In genomic region chr2:205977699-205978098, GRCh38 we compare ENCODE assay signal across 8 cellular contexts.
DNase-seq lines count a peak whose midpoint lies in the region; ATAC-seq, FAIRE-seq and TF ChIP-seq lines count a peak whose summit lies in the region.
"Not testable (repeated sequence)": the region's sequence is repeated elsewhere in the genome, so short reads cannot be mapped to it uniquely, and the experiment has no call there.

No MANE protein-coding gene starts in this region.

- not testable (repeated sequence) for H4K20me1 ChIP-seq in K562 (replicated peaks; ENCODE audit: control insufficient read depth, insufficient read depth, low read length); H1 (replicated peaks in 1 of 2; ENCODE audit: control insufficient read depth in 1 of 2, insufficient read depth in 2 of 2, low read length in 2 of 2); HepG2 (ENCODE audit: insufficient read depth, low read length)

- POLR2A ChIA-PET in Caco-2 (lab: Charles Lee); WTC11 (lab: Charles Lee); K562 (lab: Yijun Ruan, JAX); HepG2 (lab: Yijun Ruan, JAX): not testable (repeated sequence)
- POLR2A ChIA-PET in H1 (lab: Charles Lee; ENCODE audit: partially characterized antibody): interaction anchor here (0.6 to 0.7 kb wide), 2 partner anchors 8 to 36 kb away, joined by 3 read pairs; no protein-coding TSS in a partner anchor

- H3K18ac ChIP-seq in H1 (ENCODE audit: extremely low read depth, low read length): not testable (repeated sequence)

- H3K4me2 ChIP-seq in K562 (ENCODE audit: insufficient read depth, low read length); H1 (ENCODE audit: insufficient read depth in 1 of 2, low read depth in 2 of 2, low read length in 2 of 2); HepG2 (ENCODE audit: low read depth, low read length): not testable (repeated sequence)

- not testable (repeated sequence) for H3K79me1 ChIP-seq in H1 (ENCODE audit: low read depth, low read length)

- not testable (repeated sequence) for H3K56ac ChIP-seq in H1 (replicated peaks; ENCODE audit: insufficient read length, low read depth, low read length)

- H3K27ac Mint-ChIP-seq in Caco-2 (ENCODE audit: unreplicated experiment): peak overlapping the region; percentile 20
- H3K27ac Mint-ChIP-seq in WTC11; activated CD8-positive, alpha-beta memory T cell treated with anti-CD3 and anti-CD28 coated beads, Interleukin-2, amount 10 ng/mL, durations not matched to agents 7 days and 5 days: not testable (repeated sequence)

- not testable (repeated sequence) for H3K9ac ChIP-seq in K562 (ENCODE audit: insufficient read depth in 1 of 2, low read depth in 2 of 2, low read length in 2 of 2); H1 (replicated peaks in 1 of 4; ENCODE audit: extremely low read depth in 1 of 4, low read depth in 3 of 4, low read length in 3 of 4); HepG2 (ENCODE audit: insufficient read depth, low read depth, low read length)

- not testable (repeated sequence) for H2BK120ac ChIP-seq in H1 (replicated peaks; ENCODE audit: low read depth, low read length)

- not testable (repeated sequence) for H3K79me2 ChIP-seq in K562 (ENCODE audit: control insufficient read depth, insufficient read depth, low read length); H1 (ENCODE audit: control insufficient read depth in 1 of 2, insufficient read depth in 2 of 2, low read length in 2 of 2); HepG2 (ENCODE audit: insufficient read depth, low read length)

- H2BK5ac ChIP-seq in H1 (ENCODE audit: low read depth, low read length): not testable (repeated sequence)

- H3K27me3 Mint-ChIP-seq in Caco-2 (ENCODE audit: insufficient read depth, unreplicated experiment); WTC11 (ENCODE audit: low read depth); activated CD8-positive, alpha-beta memory T cell treated with anti-CD3 and anti-CD28 coated beads, Interleukin-2, amount 10 ng/mL, durations not matched to agents 7 days and 5 days: not testable (repeated sequence)

- peaks cover 13% of the 10 kb centered on the region for H3K4me1 Mint-ChIP-seq in Caco-2 (ENCODE audit: low read depth, unreplicated experiment)
- not testable (repeated sequence) for H3K4me1 Mint-ChIP-seq in WTC11; activated CD8-positive, alpha-beta memory T cell treated with anti-CD3 and anti-CD28 coated beads, Interleukin-2, amount 10 ng/mL, durations not matched to agents 7 days and 5 days

- not testable (repeated sequence) for H4K5ac ChIP-seq in H1 (ENCODE audit: insufficient read length, low read depth, low read length)

- H3K4me3 ChIP-seq in Caco-2 (ENCODE audit: low read depth, low read length); K562; H1 (ENCODE audit: extremely low read depth in 1 of 4, insufficient read depth in 2 of 4, low read depth in 3 of 4, low read length in 4 of 4); esophagus muscularis mucosa; HepG2 (replicated peaks in 1 of 3; ENCODE audit: insufficient read depth in 1 of 3, low read depth in 2 of 3, low read length in 3 of 3): not testable (repeated sequence)
- H3K4me3 ChIP-seq in testis: peak overlapping the region; percentile 29 to 31

- H2BK12ac ChIP-seq in H1 (ENCODE audit: low read depth, low read length): not testable (repeated sequence)

- H3K9me3 ChIP-seq in Caco-2: peaks cover 14% of the 10 kb centered on the region; the same call in 1 of the 2 replicates
- not testable (repeated sequence) for H3K9me3 ChIP-seq in K562 (replicated peaks; ENCODE audit: control insufficient read depth, insufficient read depth, low read depth, low read length); H1 (ENCODE audit: insufficient read depth in 2 of 2, low read depth in 1 of 2, low read length in 1 of 2); esophagus muscularis mucosa; HepG2 (ENCODE audit: low read length); testis

- not testable (repeated sequence) for TF ChIP-seq RAD21 in K562 (CRISPR knock-in tag; conservative IDR thresholded peaks at IDR 0.05 in 1 of 2, IDR thresholded peaks at IDR 0.05 in 1 of 2); H1 (IDR thresholded peaks at IDR 0.05 in 1 of 2, conservative IDR thresholded peaks at IDR 0.05 in 1 of 2; ENCODE audit: low read depth in 2 of 2, low read length in 2 of 2); HepG2 (CRISPR knock-in tag; IDR thresholded peaks at IDR 0.05)

- ATAC-seq in WTC11; activated CD8-positive, alpha-beta memory T cell treated with anti-CD3 and anti-CD28 coated beads, Interleukin-2, amount 10 ng/mL, durations not matched to agents 7 days and 5 days; K562; HepG2: not testable (repeated sequence)

- H3K4me1 ChIP-seq in Caco-2 (peaks cover 39% of the 10 kb centered on the region), HepG2 (ENCODE audit: insufficient read depth, low read length) (peaks cover 73% of the 10 kb centered on the region)
- not testable (repeated sequence) for H3K4me1 ChIP-seq in K562 (replicated peaks in 1 of 2; ENCODE audit: control insufficient read depth in 2 of 2, insufficient read depth in 2 of 2, low read length in 2 of 2); H1 (replicated peaks in 1 of 4; ENCODE audit: control insufficient read depth in 3 of 4, insufficient read depth in 4 of 4, low read length in 3 of 4); esophagus muscularis mucosa; testis

- not testable (repeated sequence) for BruUV-seq in Caco-2 (replicated peaks; lab: Mats Ljungman, UMichigan); K562 (replicated peaks; lab: Mats Ljungman, UMichigan); HepG2 (replicated peaks; lab: Mats Ljungman, UMichigan)

- H3K27ac ChIP-seq in K562 (ENCODE audit: extremely low read depth, low read depth, low read length); H1 (ENCODE audit: low read depth, low read length); esophagus muscularis mucosa (replicated peaks in 1 of 4); HepG2 (ENCODE audit: extremely low read length, insufficient read depth, low read length); testis: not testable (repeated sequence)

- not testable (repeated sequence) for TF ChIP-seq CTCF in Caco-2 (IDR thresholded peaks at IDR 0.05; ENCODE audit: insufficient read depth in 1 of 2, low read depth in 1 of 2, low read length in 1 of 2, severe bottlenecking in 1 of 2, unreplicated experiment in 1 of 2); WTC11 (IDR thresholded peaks at IDR 0.05); K562 (IDR thresholded peaks at IDR 0.05 in 2 of 3, conservative IDR thresholded peaks at IDR 0.05 in 1 of 3; ENCODE audit: insufficient read depth in 2 of 3, low read depth in 1 of 3, low read length in 3 of 3); H1 (IDR thresholded peaks at IDR 0.05; ENCODE audit: control extremely low read depth in 1 of 3, insufficient read depth in 1 of 3, low read depth in 1 of 3, low read length in 3 of 3); esophagus muscularis mucosa (IDR thresholded peaks at IDR 0.05); HepG2 (CRISPR knock-in tag; IDR thresholded peaks at IDR 0.05); testis (IDR thresholded peaks at IDR 0.05)

- H4K8ac ChIP-seq in H1 (ENCODE audit: extremely low read depth, insufficient read depth, low read length): not testable (repeated sequence)

- CTCF ChIA-PET in Caco-2 (lab: Charles Lee); WTC11 (lab: Charles Lee); activated CD8-positive, alpha-beta memory T cell treated with anti-CD3 and anti-CD28 coated beads, Interleukin-2, amount 10 ng/mL, durations not matched to agents 7 days and 5 days (lab: Charles Lee); K562 (lab: Yijun Ruan, JAX; ENCODE audit: low intra/inter-chr PET ratio); HepG2 (lab: Yijun Ruan, JAX; ENCODE audit: low intra/inter-chr PET ratio, low total read pairs): not testable (repeated sequence)
- CTCF ChIA-PET in H1 (lab: Charles Lee; ENCODE audit: partially characterized antibody): interaction anchor here (0.6 to 1.2 kb wide), 3 partner anchors 27 to 1276 kb away, joined by 3 to 4 read pairs (median 3); no protein-coding TSS in a partner anchor

- H3K23ac ChIP-seq in H1 (ENCODE audit: insufficient read length): not testable (repeated sequence)

- not testable (repeated sequence) for H3K23me2 ChIP-seq in H1 (ENCODE audit: low read depth, low read length)

- H2BK20ac ChIP-seq in H1 (ENCODE audit: low read length): not testable (repeated sequence)

- H4K91ac ChIP-seq in H1 (replicated peaks; ENCODE audit: insufficient read length, low read length): not testable (repeated sequence)

- intact Hi-C loops in Caco-2 (cut with micrococcal nuclease; ENCODE audit: unreplicated experiment): loop anchor here (5.0 kb wide), 1 partner anchor 105 kb away; no protein-coding TSS in a partner anchor
- intact Hi-C loops in K562 (cut with micrococcal nuclease); esophagus muscularis mucosa (cut with DNase I); HepG2 (cut with micrococcal nuclease; ENCODE audit: unreplicated experiment); testis (cut with DNase I; ENCODE audit: low total_unique reads): not testable (repeated sequence)

- not testable (repeated sequence) for H3K4ac ChIP-seq in H1 (replicated peaks; ENCODE audit: insufficient read length, low read depth, low read length)

- DNase-seq in Caco-2; WTC11 (ENCODE audit: low spot score); K562 (ENCODE audit: extremely low read depth in 1 of 4, low spot score in 3 of 4); H1 (ENCODE audit: low read depth in 1 of 2, low spot score in 2 of 2); HepG2 (ENCODE audit: low spot score): not testable (repeated sequence)
- DNase-seq in activated CD8-positive, alpha-beta memory T cell treated with anti-CD3 and anti-CD28 coated beads, Interleukin-2, amount 10 ng/mL, durations not matched to agents 7 days and 5 days: peak; percentile 12
- DNase-seq in esophagus muscularis mucosa (ENCODE audit: extremely low spot score) (peak; percentile 53), testis (peak; percentile 31)

- not testable (repeated sequence) for H3K9me1 ChIP-seq in K562 (ENCODE audit: control insufficient read depth, insufficient read depth, low read length)

- not testable (repeated sequence) for H2AFZ ChIP-seq in K562 (ENCODE audit: low read depth, low read length); H1 (ENCODE audit: low read length); HepG2 (ENCODE audit: low read length)

- not testable (repeated sequence) for H2BK15ac ChIP-seq in H1 (ENCODE audit: low read length)

- not testable (repeated sequence) for H3K36me3 ChIP-seq in Caco-2 (ENCODE audit: control insufficient read depth, insufficient read depth, low read length); K562 (ENCODE audit: control insufficient read depth, insufficient read depth, low read length); H1 (ENCODE audit: control insufficient read depth in 2 of 4, insufficient read depth in 4 of 4, low read length in 3 of 4); esophagus muscularis mucosa; HepG2 (replicated peaks in 1 of 2; ENCODE audit: control insufficient read depth in 1 of 2, insufficient read depth in 2 of 2, low read length in 2 of 2); testis (ENCODE audit: low read depth, missing control alignments)

- not testable (repeated sequence) for H3K36me3 Mint-ChIP-seq in Caco-2 (ENCODE audit: insufficient read depth, unreplicated experiment); WTC11; activated CD8-positive, alpha-beta memory T cell treated with anti-CD3 and anti-CD28 coated beads, Interleukin-2, amount 10 ng/mL, durations not matched to agents 7 days and 5 days

- H3K9me3 Mint-ChIP-seq in Caco-2 (ENCODE audit: unreplicated experiment) (peaks cover 25% of the 10 kb centered on the region), WTC11 (peaks cover 18% of the 10 kb centered on the region)
- not testable (repeated sequence) for H3K9me3 Mint-ChIP-seq in activated CD8-positive, alpha-beta memory T cell treated with anti-CD3 and anti-CD28 coated beads, Interleukin-2, amount 10 ng/mL, durations not matched to agents 7 days and 5 days (ENCODE audit: low read depth)

- TF ChIP-seq EP300 in K562 (IDR thresholded peaks at IDR 0.05; ENCODE audit: low read length); H1 (IDR thresholded peaks at IDR 0.05; ENCODE audit: borderline replicate concordance in 1 of 2, low read depth in 2 of 2, low read length in 2 of 2); esophagus muscularis mucosa (IDR thresholded peaks at IDR 0.05); HepG2 (IDR thresholded peaks at IDR 0.05; ENCODE audit: low read depth in 2 of 2, low read length in 2 of 2); HepG2 (CRISPR knock-in tag; IDR thresholded peaks at IDR 0.05; ENCODE audit: borderline replicate concordance): not testable (repeated sequence)

- H2AK5ac ChIP-seq in H1 (ENCODE audit: low read depth, low read length): not testable (repeated sequence)

- FAIRE-seq in K562 (lab: Jason Lieb, UNC); H1 (lab: Jason Lieb, UNC); HepG2 (lab: Jason Lieb, UNC): not testable (repeated sequence)

- in situ Hi-C loops in K562 (cut with MboI); HepG2 (cut with HindIII; ENCODE audit: extremely low pct_ligation_motif_present, low pct_unique_long_range_greater_than_20kb): not testable (repeated sequence)

- not testable (repeated sequence) for H3K14ac ChIP-seq in H1 (ENCODE audit: insufficient read length)

- H3K4me3 Mint-ChIP-seq in Caco-2 (ENCODE audit: unreplicated experiment); WTC11; activated CD8-positive, alpha-beta memory T cell treated with anti-CD3 and anti-CD28 coated beads, Interleukin-2, amount 10 ng/mL, durations not matched to agents 7 days and 5 days: not testable (repeated sequence)

- H3K27me3 ChIP-seq in Caco-2 (replicated peaks; ENCODE audit: control insufficient read depth, insufficient read depth, low read length); K562 (ENCODE audit: control insufficient read depth in 2 of 2, insufficient read depth in 2 of 2, low read length in 2 of 2); H1 (replicated peaks in 1 of 4; ENCODE audit: control insufficient read depth in 3 of 4, extremely low read depth in 1 of 4, insufficient read depth in 3 of 4, low read length in 3 of 4); esophagus muscularis mucosa; HepG2 (ENCODE audit: control insufficient read depth in 1 of 2, insufficient read depth in 2 of 2, low read length in 2 of 2); testis: not testable (repeated sequence)

- TF ChIP-seq POLR2A in K562 (conservative IDR thresholded peaks at IDR 0.05); H1 (IDR thresholded peaks at IDR 0.05; ENCODE audit: control extremely low read depth in 1 of 2, low read depth in 2 of 2, low read length in 2 of 2); esophagus muscularis mucosa (IDR thresholded peaks at IDR 0.05; ENCODE audit: low read depth); HepG2 (IDR thresholded peaks at IDR 0.05; ENCODE audit: insufficient read depth in 1 of 2, low read depth in 2 of 2, low read length in 2 of 2); testis (IDR thresholded peaks at IDR 0.05): not testable (repeated sequence)

- 35% methylated on average over 6 of the region's 7 CpGs for WGBS in K562 (ENCODE audit: insufficient coverage, low coverage, missing lambda C conversion rate)
- whole genome bisulfite sequencing in H1 (ENCODE audit: extremely low coverage in 1 of 2, insufficient coverage in 1 of 2, insufficient read length in 1 of 2, insufficient replicate concordance in 2 of 2, low coverage in 1 of 2, low lambda C conversion rate in 2 of 2, missing lambda C conversion rate in 1 of 2), 2 experiments: 87% methylated on average over 7 of the region's 7 CpGs; no CpG with 5 or more reads in 1 of the 2 experiments
- 94% methylated on average over 7 of the region's 7 CpGs for WGBS in esophagus muscularis mucosa
- 86% methylated on average over 7 of the region's 7 CpGs for WGBS in HepG2 (ENCODE audit: low lambda C conversion rate)
- WGBS in testis, 2 donors: 56 to 73% methylated on average over 7 of the region's 7 CpGs
